32 cellular contexts compared by ENCODE assay signal in the genomic region with DNA sequence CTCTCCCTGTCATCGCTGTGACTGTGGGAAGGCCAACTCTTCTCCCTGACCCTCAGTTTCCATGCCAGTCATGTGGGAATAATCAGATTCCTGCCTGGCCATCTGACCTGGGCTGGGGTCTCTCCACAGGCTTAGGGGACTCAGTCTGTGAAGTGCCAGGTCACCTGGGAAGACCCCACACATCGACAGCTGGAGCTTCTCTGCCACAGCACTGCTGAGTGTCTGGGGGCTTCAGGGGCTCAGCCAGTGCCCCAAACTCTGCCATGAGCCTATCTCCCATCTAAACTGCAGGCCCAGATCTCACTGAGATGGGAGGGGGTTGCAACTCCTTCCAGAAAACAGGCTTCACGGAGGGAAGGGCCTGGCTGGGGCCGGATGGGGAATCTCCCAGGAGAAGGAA. TPM values are rescaled to one million over a fixed set of nuclear protein-coding genes. Genes with fewer than 3 reads are reported as not detected.
"Had no signal": no experiment of that assay in that cellular context is flagged by ENCODE, and none has a peak within 500 bp of the region (broad histone marks: within the 10 kb centered on the region; RNA-seq: fewer than 3 reads in every experiment).

No MANE protein-coding gene starts in this region.

- H3K27ac ChIP-seq: dorsolateral prefrontal cortex, epithelial cell of prostate, gastrocnemius medialis, heart left ventricle, hepatocyte, parathyroid adenoma, sigmoid colon, thoracic aorta, tibial nerve, upper lobe of left lung, uterus had no signal

- DNase-seq: cerebellar nuclear complex; effector CD4-positive, alpha-beta T cell; foreskin fibroblast; gastrocnemius medialis; heart left ventricle; kidney; mesenchymal stem cell; midbrain; naive thymus-derived CD8-positive, alpha-beta T cell; sigmoid colon; stimulated activated CD4-positive, alpha-beta T cell treated with anti-CD3 and anti-CD28 coated beads, Interleukin-4, amount 100 ng/mL, for 4 hours; stimulated activated naive CD8-positive, alpha-beta T cell treated with anti-CD3 and anti-CD28 coated beads, Interleukin-15, Interleukin-2, amounts not matched to agents 100 U/mL and 50 U/mL, for 24 hours; substantia nigra; upper lobe of left lung; uterus had no signal

- H3K4me3 Mint-ChIP-seq: naive thymus-derived CD8-positive, alpha-beta T cell; neural crest cell; stimulated activated memory B cell treated with anti-CD40 and anti-IgM and Interleukin-4, amounts not matched to agents 10 μg/mL and 1 μg/mL and 100 μg/mL, for 72 hours had no signal

- H3K36me3 ChIP-seq: gastrocnemius medialis, heart left ventricle, sigmoid colon, thoracic aorta, tibial nerve, upper lobe of left lung, uterus had no signal

- H3K4me1 Mint-ChIP-seq: neural crest cell; stimulated activated memory B cell treated with anti-CD40 and anti-IgM and Interleukin-4, amounts not matched to agents 10 μg/mL and 1 μg/mL and 100 μg/mL, for 72 hours had no signal

- H3K4me1 ChIP-seq: gastrocnemius medialis, heart left ventricle, parathyroid adenoma, sigmoid colon, tibial nerve, upper lobe of left lung, uterus had no signal

- ATAC-seq: esophagus mucosa; gastrocnemius medialis; heart left ventricle; left lobe of liver; naive thymus-derived CD8-positive, alpha-beta T cell; stimulated activated naive CD8-positive, alpha-beta T cell treated with anti-CD3 and anti-CD28 coated beads, Interleukin-15, Interleukin-2, amounts not matched to agents 100 U/mL and 50 U/mL, for 24 hours had no signal

- H3K36me3 Mint-ChIP-seq: stimulated activated memory B cell treated with anti-CD40 and anti-IgM and Interleukin-4, amounts not matched to agents 10 μg/mL and 1 μg/mL and 100 μg/mL, for 72 hours had no signal

- H3K4me3 ChIP-seq: dorsolateral prefrontal cortex, gastrocnemius medialis, heart left ventricle, hepatocyte, sigmoid colon, thoracic aorta, tibial nerve, upper lobe of left lung, uterus had no signal

- H3K9me3 ChIP-seq: gastrocnemius medialis, sigmoid colon, thoracic aorta, upper lobe of left lung, uterus had no signal

- H3K9me3 Mint-ChIP-seq: neural crest cell; stimulated activated memory B cell treated with anti-CD40 and anti-IgM and Interleukin-4, amounts not matched to agents 10 μg/mL and 1 μg/mL and 100 μg/mL, for 72 hours had no signal

- H3K27ac Mint-ChIP-seq: naive thymus-derived CD8-positive, alpha-beta T cell; progenitor cell of endocrine pancreas; stimulated activated memory B cell treated with anti-CD40 and anti-IgM and Interleukin-4, amounts not matched to agents 10 μg/mL and 1 μg/mL and 100 μg/mL, for 72 hours had no signal

- H3K27me3 ChIP-seq: gastrocnemius medialis, hepatocyte, upper lobe of left lung, uterus had no signal

RNA-seq across cellular contexts. Expression of a gene that starts 42.0 kb away (rescaled TPM):
- total RNA-seq: esophagus mucosa; gastrocnemius medialis; glomerular endothelial cell; left lobe of liver; lower leg skin; lung microvascular endothelial cell; mucosa of gallbladder; naive thymus-derived CD8-positive, alpha-beta T cell; neural crest cell; osteoblast; progenitor cell of endocrine pancreas; sigmoid colon; skeletal muscle tissue; thoracic aorta; tibial nerve; upper lobe of left lung; uterus had no signal
